Comparison of ENCODE assay signal across 19 cellular contexts in genomic region chr7:84912993-84913635, GRCh38.
A peak's percentile ranks its signal among the peaks of the same experiment; 100 is the strongest.
DNase-seq lines count a peak whose midpoint lies in the region; ATAC-seq, FAIRE-seq and TF ChIP-seq lines count a peak whose summit lies in the region.
"Had no signal": no experiment of that assay in that cellular context is flagged by ENCODE, and none has a peak within 500 bp of the region (broad histone marks: within the 10 kb centered on the region; RNA-seq: fewer than 3 reads in every experiment).

No MANE protein-coding gene starts in this region.

- POLR2A ChIA-PET in endothelial cell of umbilical vein (lab: Charles Lee) = no interaction called here

- H3K79me2 ChIP-seq in endothelial cell of umbilical vein (ENCODE audit: control insufficient read depth, insufficient read depth, low read length) = no peaks in the 10 kb centered on the region

- no peak for TF ChIP-seq CTCF in endothelial cell of umbilical vein (IDR thresholded peaks at IDR 0.05; ENCODE audit: extremely low read depth in 1 of 2, insufficient read depth in 1 of 2, low read depth in 1 of 2, low read length in 2 of 2)
- TF ChIP-seq CTCF in right atrium auricular region (IDR thresholded peaks at IDR 0.05) = no peak

- ATAC-seq in GM21515 (IDR thresholded peaks at IDR 0.05; ENCODE audit: unreplicated experiment) = no peak
- ATAC-seq: left ventricle myocardium superior, psoas muscle had no signal

- TF ChIP-seq POLR2A in endothelial cell of umbilical vein (IDR thresholded peaks at IDR 0.05; ENCODE audit: low read depth, low read length) = no peak

- no peaks in the 10 kb centered on the region for H3K36me3 ChIP-seq in endothelial cell of umbilical vein (ENCODE audit: control insufficient read depth in 2 of 2, extremely low read depth in 1 of 2, insufficient read depth in 2 of 2, low read length in 2 of 2)
- H3K36me3 ChIP-seq in right atrium auricular region = no peaks in the 10 kb centered on the region
- H3K36me3 ChIP-seq: BE2C had no signal

- H3K9ac ChIP-seq in endothelial cell of umbilical vein (replicated peaks; ENCODE audit: extremely low read depth, insufficient read depth, low read length) = no peak overlapping the region

- peak overlapping the region; percentile 71 for H2AFZ ChIP-seq in endothelial cell of umbilical vein (ENCODE audit: low read depth, low read length)

- no peak overlapping the region for H3K27ac ChIP-seq in endothelial cell of umbilical vein (ENCODE audit: insufficient read depth, low read depth, low read length)
- H3K27ac ChIP-seq in right atrium auricular region = no peak overlapping the region
- H3K27ac ChIP-seq: psoas muscle, RWPE1 had no signal

- CTCF ChIA-PET in endothelial cell of umbilical vein (lab: Charles Lee) = no interaction called here

- H3K9me1 ChIP-seq in endothelial cell of umbilical vein (replicated peaks; ENCODE audit: control insufficient read depth, extremely low read depth, insufficient read depth, low read length) = no peaks in the 10 kb centered on the region

- H3K27me3 ChIP-seq in endothelial cell of umbilical vein (ENCODE audit: control insufficient read depth in 2 of 2, insufficient read depth in 2 of 2, low read length in 2 of 2) (no peaks in the 10 kb centered on the region), right atrium auricular region (no peaks in the 10 kb centered on the region)
- H3K27me3 ChIP-seq: BE2C had no signal

- H3K9me3 ChIP-seq in endothelial cell of umbilical vein (replicated peaks; ENCODE audit: control insufficient read depth, insufficient read depth, low read length) = no peaks in the 10 kb centered on the region
- H3K9me3 ChIP-seq in right atrium auricular region = no peaks in the 10 kb centered on the region
- H3K9me3 ChIP-seq: BE2C, psoas muscle had no signal

- BruUV-seq in endothelial cell of umbilical vein (replicated peaks; lab: Mats Ljungman, UMichigan) = no TSS peak

- H3K4me3 ChIP-seq in endothelial cell of umbilical vein (replicated peaks in 1 of 3; ENCODE audit: insufficient read depth in 1 of 3, low read depth in 1 of 3, low read length in 3 of 3) (no peak overlapping the region), right atrium auricular region (no peak overlapping the region)
- H3K4me3 ChIP-seq: psoas muscle had no signal

- DNase-seq in EL (peak; percentile 5), M059J (ENCODE audit: low read depth) (peak; percentile 45), endothelial cell of umbilical vein (ENCODE audit: low read depth, low spot score) (no peak), myocyte (ENCODE audit: low read depth) (peak; percentile 9), right atrium auricular region (ENCODE audit: low spot score) (no peak), NCI-H345 (lab: John Stamatoyannopoulos, UW) (no peak)
- DNase-seq in activated CD4-positive, CD25-positive, alpha-beta regulatory T cell treated with anti-CD3 and anti-CD28 coated beads, Interleukin-2, amount 50 U/mL, for 72 hours = no peak
- DNase-seq: activated B cell treated with CpG ODN at 0.5 μM for 24 hours; activated gamma-delta T cell; BE2C; DMS 273 treated with DMSO at 0.1 percent for 48 hours; left ventricle myocardium superior; naive B cell; NCI-H2081 treated with DMSO at 0.1 percent for 48 hours; NCI-H69; psoas muscle; stimulated activated CD4-positive, alpha-beta T cell treated with anti-CD3 and anti-CD28 coated beads, Interleukin-15, amount 100 ng/mL, for 24 hours had no signal

- dilution Hi-C loops in endothelial cell of umbilical vein (cut with MboI; ENCODE audit: extremely low pct_ligation_motif_present, low sequenced_read_pairs) = no loop called here

- H3K4me2 ChIP-seq in endothelial cell of umbilical vein (ENCODE audit: insufficient read depth, low read length) = no peak overlapping the region

- intact Hi-C loops in endothelial cell of umbilical vein (cut with micrococcal nuclease) = no loop called here

- FAIRE-seq in endothelial cell of umbilical vein (lab: Jason Lieb, UNC) = no peak

- H4K20me1 ChIP-seq in endothelial cell of umbilical vein (replicated peaks; ENCODE audit: control insufficient read depth, extremely low read depth, insufficient read depth, low read length) = no peaks in the 10 kb centered on the region

- H3K4me1 ChIP-seq in endothelial cell of umbilical vein (ENCODE audit: control insufficient read depth, extremely low read depth, insufficient read depth, low read length) (no peaks in the 10 kb centered on the region), right atrium auricular region (no peaks in the 10 kb centered on the region)
- H3K4me1 ChIP-seq: BE2C, psoas muscle had no signal

TF ChIP-seq in endothelial cell of umbilical vein, 7 proteins besides CTCF, POLR2A, EP300 and RAD21:
- TF ChIP-seq POLR2AphosphoS5 (IDR thresholded peaks at IDR 0.05; ENCODE audit: insufficient read depth, low read depth, low read length) (no peak), MYC (IDR thresholded peaks at IDR 0.05; ENCODE audit: low read depth, low read length) (no peak), FOS (IDR thresholded peaks at IDR 0.05; ENCODE audit: borderline replicate concordance, insufficient read depth, low read length) (no peak), GATA2 (IDR thresholded peaks at IDR 0.05; ENCODE audit: insufficient read depth, insufficient read length, low read depth, low read length) (no peak), MAX (IDR thresholded peaks at IDR 0.05; ENCODE audit: insufficient read depth, insufficient read length) (no peak), EZH2 (IDR thresholded peaks at IDR 0.05; ENCODE audit: borderline replicate concordance, low read depth, low read length, severe bottlenecking) (no peak), JUN (IDR thresholded peaks at IDR 0.05; ENCODE audit: borderline replicate concordance, insufficient read depth, insufficient read length, low read depth) (no peak)

Comparison
In these comparisons a context has a peak if more than half of its experiments do, and no peak if none do; other contexts are left out.
1. DNase-seq: peak in EL (single experiment), M059J (single experiment) and myocyte (single experiment); none in endothelial cell of umbilical vein (single experiment), right atrium auricular region (single experiment), NCI-H345 (single experiment) and activated CD4-positive, CD25-positive, alpha-beta regulatory T cell treated with anti-CD3 and anti-CD28 coated beads, Interleukin-2, amount 50 U/mL, for 72 hours (single experiment).